In genomic region chr5:51890435-51891116, GRCh38 we compare ENCODE assay signal across 26 cellular contexts.
"Had no signal": no experiment of that assay in that cellular context is flagged by ENCODE, and none has a peak within 500 bp of the region (broad histone marks: within the 10 kb centered on the region; RNA-seq: fewer than 3 reads in every experiment).

No MANE protein-coding gene starts in this region.

- H3K4me3 ChIP-seq: gastrocnemius medialis, lower lobe of right lung, ovary, psoas muscle, skin epidermis, spleen, testis, tibial artery had no signal

- H3K36me3 ChIP-seq: gastrocnemius medialis, lower lobe of right lung, ovary, spleen, tibial artery had no signal

- H3K4me1 Mint-ChIP-seq: endodermal cell; naive thymus-derived CD8-positive, alpha-beta T cell; stimulated activated memory B cell treated with anti-CD40 and anti-IgM and Interleukin-4, amounts not matched to agents 10 μg/mL and 1 μg/mL and 100 μg/mL, for 72 hours had no signal

- H3K36me3 Mint-ChIP-seq: naive thymus-derived CD8-positive, alpha-beta T cell; stimulated activated memory B cell treated with anti-CD40 and anti-IgM and Interleukin-4, amounts not matched to agents 10 μg/mL and 1 μg/mL and 100 μg/mL, for 72 hours; type B pancreatic cell had no signal

- H3K27ac ChIP-seq: epithelial cell of prostate, gastrocnemius medialis, lower lobe of right lung, ovary, psoas muscle, skin epidermis, spleen, testis, tibial artery had no signal

- H3K4me1 ChIP-seq: gastrocnemius medialis, lower lobe of right lung, psoas muscle, spleen, testis, tibial artery had no signal

- ATAC-seq: esophagus mucosa; gastrocnemius medialis; left ventricle myocardium superior; lower lobe of right lung; naive thymus-derived CD8-positive, alpha-beta T cell; psoas muscle; right cardiac atrium; stimulated activated memory B cell treated with anti-CD40 and anti-IgM and Interleukin-4, amounts not matched to agents 10 μg/mL and 1 μg/mL and 100 μg/mL, for 72 hours; stimulated activated naive CD8-positive, alpha-beta T cell treated with anti-CD3 and anti-CD28 coated beads, Interleukin-15, Interleukin-2, amounts not matched to agents 100 U/mL and 50 U/mL, for 24 hours had no signal

- DNase-seq: effector CD8-positive, alpha-beta T cell; endodermal cell; foreskin fibroblast; gastrocnemius medialis; head of caudate nucleus; left ventricle myocardium superior; lower lobe of right lung; naive thymus-derived CD8-positive, alpha-beta T cell; occipital lobe; ovary; posterior cingulate gyrus; psoas muscle; right cardiac atrium; spleen; stimulated activated CD4-positive, alpha-beta T cell treated with anti-CD3 and anti-CD28 coated beads, Interleukin-4, amount 100 ng/mL, for 4 hours; stimulated activated naive CD8-positive, alpha-beta T cell treated with anti-CD3 and anti-CD28 coated beads, Interleukin-15, Interleukin-2, amounts not matched to agents 100 U/mL and 50 U/mL, for 24 hours; substantia nigra; testis; tibial artery had no signal

- H3K27me3 Mint-ChIP-seq: dendritic cell treated with granulocyte-macrophage colony-stimulating factor and Interleukin-4, amounts not matched to agents 40 ng/mL and 50 ng/mL, for 4 days; naive thymus-derived CD8-positive, alpha-beta T cell; stimulated activated memory B cell treated with anti-CD40 and anti-IgM and Interleukin-4, amounts not matched to agents 10 μg/mL and 1 μg/mL and 100 μg/mL, for 72 hours; type B pancreatic cell had no signal

- H3K27me3 ChIP-seq: gastrocnemius medialis, ovary, spleen, testis, tibial artery had no signal

- H3K9me3 Mint-ChIP-seq: dendritic cell treated with granulocyte-macrophage colony-stimulating factor and Interleukin-4, amounts not matched to agents 40 ng/mL and 50 ng/mL, for 4 days; endodermal cell; type B pancreatic cell had no signal

- H3K27ac Mint-ChIP-seq: dendritic cell treated with granulocyte-macrophage colony-stimulating factor and Interleukin-4, amounts not matched to agents 40 ng/mL and 50 ng/mL, for 4 days; endodermal cell; naive thymus-derived CD8-positive, alpha-beta T cell; stimulated activated memory B cell treated with anti-CD40 and anti-IgM and Interleukin-4, amounts not matched to agents 10 μg/mL and 1 μg/mL and 100 μg/mL, for 72 hours; type B pancreatic cell had no signal

- FAIRE-seq: keratinocyte had no signal

- H3K9me3 ChIP-seq: gastrocnemius medialis, lower lobe of right lung, ovary, psoas muscle, spleen, testis, tibial artery had no signal

- H3K4me3 Mint-ChIP-seq: dendritic cell treated with granulocyte-macrophage colony-stimulating factor and Interleukin-4, amounts not matched to agents 40 ng/mL and 50 ng/mL, for 4 days; endodermal cell; naive thymus-derived CD8-positive, alpha-beta T cell; stimulated activated memory B cell treated with anti-CD40 and anti-IgM and Interleukin-4, amounts not matched to agents 10 μg/mL and 1 μg/mL and 100 μg/mL, for 72 hours; type B pancreatic cell had no signal
